ENCODE assay signal across 1 cellular context in the genomic region with DNA sequence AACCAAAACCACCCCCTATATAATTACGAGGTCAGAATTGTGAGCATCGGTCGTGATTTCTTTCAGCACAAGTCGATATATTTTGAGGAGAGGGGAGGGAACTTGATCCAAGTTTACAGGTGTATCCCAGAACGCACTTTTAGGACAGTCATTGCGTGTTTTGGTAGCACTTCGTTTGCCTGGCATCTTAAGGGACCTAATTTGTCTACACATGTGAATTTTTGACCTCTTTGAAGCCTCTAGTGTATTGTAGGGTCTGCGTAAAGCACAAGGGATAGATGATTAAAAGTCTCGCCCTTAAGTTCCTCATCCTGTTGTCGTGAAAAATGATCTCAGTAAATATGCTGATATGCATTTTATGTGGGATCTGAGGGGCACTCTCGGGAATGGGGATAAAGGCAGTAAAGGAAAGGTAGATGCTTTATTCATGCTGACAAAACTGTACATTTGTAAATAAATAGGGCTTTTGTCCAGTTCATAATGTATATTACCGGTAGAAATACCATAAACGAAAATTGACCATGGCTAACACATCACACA.
TF ChIP-seq lines count a peak whose summit lies in the region.

No MANE protein-coding gene starts in this region.

TF ChIP-seq in SK-N-SH, 30 proteins besides CTCF, POLR2A, EP300 and RAD21 (continued from another document):
- TF ChIP-seq YY1 (IDR thresholded peaks at IDR 0.05; ENCODE audit: low read depth) (no peak), NRF1 (IDR thresholded peaks at IDR 0.05; ENCODE audit: low read depth, low read length) (no peak), RCOR1 (IDR thresholded peaks at IDR 0.05; ENCODE audit: low read length) (no peak), FOXM1 (IDR thresholded peaks at IDR 0.05; ENCODE audit: low read depth) (no peak), FOXJ3 (CRISPR knock-in tag; IDR thresholded peaks at IDR 0.05) (no peak), TEAD4 (IDR thresholded peaks at IDR 0.05; ENCODE audit: borderline replicate concordance, insufficient read depth) (no peak), SIN3A (IDR thresholded peaks at IDR 0.05; ENCODE audit: borderline replicate concordance, low read depth, low read length) (no peak)
- TF ChIP-seq, protein P1, sequence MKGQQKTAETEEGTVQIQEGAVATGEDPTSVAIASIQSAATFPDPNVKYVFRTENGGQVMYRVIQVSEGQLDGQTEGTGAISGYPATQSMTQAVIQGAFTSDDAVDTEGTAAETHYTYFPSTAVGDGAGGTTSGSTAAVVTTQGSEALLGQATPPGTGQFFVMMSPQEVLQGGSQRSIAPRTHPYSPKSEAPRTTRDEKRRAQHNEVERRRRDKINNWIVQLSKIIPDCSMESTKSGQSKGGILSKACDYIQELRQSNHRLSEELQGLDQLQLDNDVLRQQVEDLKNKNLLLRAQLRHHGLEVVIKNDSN (IDR thresholded peaks at IDR 0.05; ENCODE audit: borderline replicate concordance, low read depth), result no peak
- TF ChIP-seq, protein P2, sequence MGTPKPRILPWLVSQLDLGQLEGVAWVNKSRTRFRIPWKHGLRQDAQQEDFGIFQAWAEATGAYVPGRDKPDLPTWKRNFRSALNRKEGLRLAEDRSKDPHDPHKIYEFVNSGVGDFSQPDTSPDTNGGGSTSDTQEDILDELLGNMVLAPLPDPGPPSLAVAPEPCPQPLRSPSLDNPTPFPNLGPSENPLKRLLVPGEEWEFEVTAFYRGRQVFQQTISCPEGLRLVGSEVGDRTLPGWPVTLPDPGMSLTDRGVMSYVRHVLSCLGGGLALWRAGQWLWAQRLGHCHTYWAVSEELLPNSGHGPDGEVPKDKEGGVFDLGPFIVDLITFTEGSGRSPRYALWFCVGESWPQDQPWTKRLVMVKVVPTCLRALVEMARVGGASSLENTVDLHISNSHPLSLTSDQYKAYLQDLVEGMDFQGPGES (IDR thresholded peaks at IDR 0.05; ENCODE audit: low read depth, low read length), result no peak
- TF ChIP-seq, protein P3, sequence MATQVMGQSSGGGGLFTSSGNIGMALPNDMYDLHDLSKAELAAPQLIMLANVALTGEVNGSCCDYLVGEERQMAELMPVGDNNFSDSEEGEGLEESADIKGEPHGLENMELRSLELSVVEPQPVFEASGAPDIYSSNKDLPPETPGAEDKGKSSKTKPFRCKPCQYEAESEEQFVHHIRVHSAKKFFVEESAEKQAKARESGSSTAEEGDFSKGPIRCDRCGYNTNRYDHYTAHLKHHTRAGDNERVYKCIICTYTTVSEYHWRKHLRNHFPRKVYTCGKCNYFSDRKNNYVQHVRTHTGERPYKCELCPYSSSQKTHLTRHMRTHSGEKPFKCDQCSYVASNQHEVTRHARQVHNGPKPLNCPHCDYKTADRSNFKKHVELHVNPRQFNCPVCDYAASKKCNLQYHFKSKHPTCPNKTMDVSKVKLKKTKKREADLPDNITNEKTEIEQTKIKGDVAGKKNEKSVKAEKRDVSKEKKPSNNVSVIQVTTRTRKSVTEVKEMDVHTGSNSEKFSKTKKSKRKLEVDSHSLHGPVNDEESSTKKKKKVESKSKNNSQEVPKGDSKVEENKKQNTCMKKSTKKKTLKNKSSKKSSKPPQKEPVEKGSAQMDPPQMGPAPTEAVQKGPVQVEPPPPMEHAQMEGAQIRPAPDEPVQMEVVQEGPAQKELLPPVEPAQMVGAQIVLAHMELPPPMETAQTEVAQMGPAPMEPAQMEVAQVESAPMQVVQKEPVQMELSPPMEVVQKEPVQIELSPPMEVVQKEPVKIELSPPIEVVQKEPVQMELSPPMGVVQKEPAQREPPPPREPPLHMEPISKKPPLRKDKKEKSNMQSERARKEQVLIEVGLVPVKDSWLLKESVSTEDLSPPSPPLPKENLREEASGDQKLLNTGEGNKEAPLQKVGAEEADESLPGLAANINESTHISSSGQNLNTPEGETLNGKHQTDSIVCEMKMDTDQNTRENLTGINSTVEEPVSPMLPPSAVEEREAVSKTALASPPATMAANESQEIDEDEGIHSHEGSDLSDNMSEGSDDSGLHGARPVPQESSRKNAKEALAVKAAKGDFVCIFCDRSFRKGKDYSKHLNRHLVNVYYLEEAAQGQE (IDR thresholded peaks at IDR 0.05; ENCODE audit: low read depth, low read length), result no peak
TF ChIP-seq in SK-N-SH: peak in this region for 0.
